ENCODE assay signal across 23 cellular contexts in genomic region chr3:170440346-170440745, GRCh38. TPM values are rescaled to one million over a fixed set of nuclear protein-coding genes. Genes with fewer than 3 reads are reported as not detected.
DNase-seq lines count a peak whose midpoint lies in the region; TF ChIP-seq lines count a peak whose summit lies in the region.
"Had no signal": no experiment of that assay in that cellular context is flagged by ENCODE, and none has a peak within 500 bp of the region (broad histone marks: within the 10 kb centered on the region; RNA-seq: fewer than 3 reads in every experiment).

No MANE protein-coding gene starts in this region.

- H2AFZ ChIP-seq in mammary epithelial cell (ENCODE audit: low read depth, low read length) = no peak overlapping the region

- H3K27me3 ChIP-seq in mammary epithelial cell (ENCODE audit: insufficient read depth, low read length) = no peaks in the 10 kb centered on the region
- H3K27me3 ChIP-seq: sigmoid colon had no signal

- no peak overlapping the region for H3K27ac ChIP-seq in mammary epithelial cell (ENCODE audit: insufficient read depth, low read depth, low read length)
- H3K27ac ChIP-seq: sigmoid colon, SK-N-MC had no signal

- H3K9me3 ChIP-seq in mammary epithelial cell (replicated peaks; ENCODE audit: insufficient read depth, low read length) = no peaks in the 10 kb centered on the region
- H3K9me3 ChIP-seq: sigmoid colon had no signal

- no peak overlapping the region for H3K4me2 ChIP-seq in mammary epithelial cell (ENCODE audit: insufficient read depth, low read depth, low read length)

- H3K9ac ChIP-seq in mammary epithelial cell (ENCODE audit: insufficient read depth, low read length) = no peak overlapping the region

- no peaks in the 10 kb centered on the region for H3K79me2 ChIP-seq in mammary epithelial cell (ENCODE audit: insufficient read depth, low read length)

- in situ Hi-C loops in mammary epithelial cell (cut with MboI; ENCODE audit: low sequenced_read_pairs in 2 of 2) = no loop called here

- WGBS in mammary epithelial cell (ENCODE audit: low coverage, missing lambda C conversion rate) = 0% methylated on average over 2 of the region's 2 CpGs

- CTCF ChIA-PET in mammary epithelial cell (lab: Charles Lee; ENCODE audit: low non-redundant PET) = no interaction called here

- peak; percentile 34 for DNase-seq in AG08395 (ENCODE audit: low spot score)
- DNase-seq in HT1080 (ENCODE audit: low read depth) = peak; percentile 47
- DNase-seq in mammary epithelial cell = peak; percentile 79
- peak; percentile 53 for DNase-seq in glomerular visceral epithelial cell (ENCODE audit: extremely low spot score)
- DNase-seq in NCI-H1694 treated with DMSO at 0.1 percent for 48 hours (lab: John Stamatoyannopoulos, UW) = no peak
- no peak for DNase-seq in RKO (ENCODE audit: low spot score)
- no peak for DNase-seq in stimulated activated CD8-positive, alpha-beta memory T cell treated with anti-CD3 and anti-CD28 coated beads, Interleukin-4, amount 100 ng/mL, for 48 hours
- no peak for DNase-seq in GM19240 (ENCODE audit: insufficient read length, low spot score)
- DNase-seq: activated CD4-positive, alpha-beta T cell treated with anti-CD3 and anti-CD28 coated beads for 1 hour; activated CD8-positive, alpha-beta memory T cell treated with anti-CD3 and anti-CD28 coated beads, Interleukin-2, amount 50 U/mL, for 4 hours; activated effector memory CD4-positive, alpha-beta T cell treated with anti-CD3 and anti-CD28 coated beads, Interleukin-2, amount 50 U/mL, for 16 hours; anterior cingulate cortex; CD4-positive, alpha-beta memory T cell; cortex of kidney; DMS79 treated with DMSO at 0.1 percent for 48 hours; erythroblast; glutamatergic neuron; Karpas-422; NCI-H1092 treated with DMSO at 0.1 percent for 48 hours; NCI-H69; occipital lobe; sigmoid colon had no signal

- no peaks in the 10 kb centered on the region for H3K4me1 ChIP-seq in mammary epithelial cell (ENCODE audit: insufficient read depth, low read length)
- H3K4me1 ChIP-seq: sigmoid colon had no signal

- intact Hi-C loops in mammary epithelial cell (cut with micrococcal nuclease) = no loop called here

- no peak for TF ChIP-seq CTCF in mammary epithelial cell (conservative IDR thresholded peaks at IDR 0.05 in 1 of 2, IDR thresholded peaks at IDR 0.05 in 1 of 2; ENCODE audit: extremely low read depth in 1 of 2, insufficient read depth in 1 of 2, low read depth in 1 of 2, low read length in 2 of 2)

- no peaks in the 10 kb centered on the region for H3K36me3 ChIP-seq in mammary epithelial cell (ENCODE audit: insufficient read depth, low read length)
- H3K36me3 ChIP-seq: sigmoid colon had no signal

- dilution Hi-C loops in mammary epithelial cell (cut with HindIII; ENCODE audit: low sequenced_read_pairs) = no loop called here

- H4K20me1 ChIP-seq in mammary epithelial cell (ENCODE audit: insufficient read depth, low read length) = no peaks in the 10 kb centered on the region

- H3K4me3 ChIP-seq in mammary epithelial cell (replicated peaks in 1 of 3; ENCODE audit: insufficient read depth in 1 of 3, low read depth in 2 of 3, low read length in 3 of 3) = no peak overlapping the region
- H3K4me3 ChIP-seq: sigmoid colon, SK-N-MC had no signal

- BruUV-seq in mammary epithelial cell (replicated peaks; lab: Mats Ljungman, UMichigan) = no TSS peak

RNA-seq across cellular contexts. Expression of gene CLDN11, which starts 21.7 kb away (rescaled TPM):
- total RNA-seq in HT1080 (2014; rRNA removed; shearing (Covaris generic)) = 0.23 TPM in 1 of 2 replicates, not detected in the other
- 0.11 TPM in 1 of 2 replicates, not detected in the other for polyA plus RNA-seq in HT1080 (2015; cell fraction: cytosol; rRNA removed)
- 0.16 and 0.36 TPM in 2 replicates for polyA plus RNA-seq in HT1080 (2015; cell fraction: nucleus; rRNA removed)
- 10 to 100 TPM in 1 of 2 donors, under 1 TPM in 1; 0.21 to 21.3 TPM for total RNA-seq in mammary epithelial cell
- 0.34 TPM for polyA plus RNA-seq in mammary epithelial cell
- polyA minus RNA-seq in mammary epithelial cell = not detected
- polyA plus RNA-seq: CD4-positive, alpha-beta memory T cell had no signal

Comparison
In these comparisons a context has a peak if more than half of its experiments do, and no peak if none do; other contexts are left out.
1. DNase-seq: peak in AG08395 (single experiment), HT1080 (single experiment), mammary epithelial cell (single experiment) and glomerular visceral epithelial cell (single experiment); none in NCI-H1694 treated with DMSO at 0.1 percent for 48 hours (single experiment), RKO (single experiment), stimulated activated CD8-positive, alpha-beta memory T cell treated with anti-CD3 and anti-CD28 coated beads, Interleukin-4, amount 100 ng/mL, for 48 hours (single experiment) and GM19240 (single experiment).